Comparison of ENCODE assay signal across 8 cellular contexts in genomic region chr12:98399532-98399931, GRCh38.
A peak's percentile ranks its signal among the peaks of the same experiment; 100 is the strongest.
DNase-seq lines count a peak whose midpoint lies in the region; ATAC-seq and TF ChIP-seq lines count a peak whose summit lies in the region.

No MANE protein-coding gene starts in this region.

- H3K9ac ChIP-seq in NT2/D1 (ENCODE audit: insufficient read length, low read depth) = no peak overlapping the region

- peaks cover 2% of the 10 kb centered on the region for H3K4me1 ChIP-seq in NT2/D1 (ENCODE audit: insufficient read depth, insufficient read length)

- no peaks in the 10 kb centered on the region for H3K36me3 ChIP-seq in GM06990 (ENCODE audit: control insufficient read depth, insufficient read depth, low read length)
- H3K36me3 ChIP-seq in NT2/D1 (ENCODE audit: insufficient read depth, insufficient read length, low read length) = no peaks in the 10 kb centered on the region

- H3K4me3 ChIP-seq in GM06990 (replicated peaks; ENCODE audit: low read depth, low read length) (no peak overlapping the region), NT2/D1 (ENCODE audit: insufficient read length, low read depth) (no peak overlapping the region)

- DNase-seq in GM06990 (ENCODE audit: extremely low read depth, insufficient read length) (peak; percentile 34), NT2/D1 (ENCODE audit: low read depth, low spot score) (peak; percentile 50), glomerular endothelial cell (ENCODE audit: extremely low read depth, low read depth, low spot score) (peak; percentile 33), putamen (ENCODE audit: low spot score) (no peak)
- DNase-seq in activated CD8-positive, alpha-beta memory T cell treated with anti-CD3 and anti-CD28 coated beads, Interleukin-2, amount 50 U/mL, for 48 hours = peak; percentile 75
- DNase-seq in stimulated activated CD4-positive, alpha-beta T cell treated with anti-CD3 and anti-CD28 coated beads, TNF-alpha, amount 100 ng/mL, for 24 hours (ENCODE audit: low read depth in 3 of 3) = peak; percentile 31 to 63 (median 44)

- peak; percentile 48 for ATAC-seq in HG02571 (IDR thresholded peaks at IDR 0.05; ENCODE audit: unreplicated experiment)
- no peak for ATAC-seq in HG03175 (IDR thresholded peaks at IDR 0.05; ENCODE audit: unreplicated experiment)

- no peaks in the 10 kb centered on the region for H3K9me3 ChIP-seq in NT2/D1 (ENCODE audit: insufficient read depth, low read length)

- H3K27me3 ChIP-seq in GM06990 (replicated peaks; ENCODE audit: control insufficient read depth, insufficient read depth, low read length) = no peaks in the 10 kb centered on the region
- no peaks in the 10 kb centered on the region for H3K27me3 ChIP-seq in NT2/D1 (ENCODE audit: insufficient read depth, insufficient read length)

- no peak for TF ChIP-seq CTCF in GM06990 (IDR thresholded peaks at IDR 0.05; ENCODE audit: insufficient read depth, low read length, poor library complexity, severe bottlenecking)
